ENCODE assay signal across 21 cellular contexts in the genomic region with DNA sequence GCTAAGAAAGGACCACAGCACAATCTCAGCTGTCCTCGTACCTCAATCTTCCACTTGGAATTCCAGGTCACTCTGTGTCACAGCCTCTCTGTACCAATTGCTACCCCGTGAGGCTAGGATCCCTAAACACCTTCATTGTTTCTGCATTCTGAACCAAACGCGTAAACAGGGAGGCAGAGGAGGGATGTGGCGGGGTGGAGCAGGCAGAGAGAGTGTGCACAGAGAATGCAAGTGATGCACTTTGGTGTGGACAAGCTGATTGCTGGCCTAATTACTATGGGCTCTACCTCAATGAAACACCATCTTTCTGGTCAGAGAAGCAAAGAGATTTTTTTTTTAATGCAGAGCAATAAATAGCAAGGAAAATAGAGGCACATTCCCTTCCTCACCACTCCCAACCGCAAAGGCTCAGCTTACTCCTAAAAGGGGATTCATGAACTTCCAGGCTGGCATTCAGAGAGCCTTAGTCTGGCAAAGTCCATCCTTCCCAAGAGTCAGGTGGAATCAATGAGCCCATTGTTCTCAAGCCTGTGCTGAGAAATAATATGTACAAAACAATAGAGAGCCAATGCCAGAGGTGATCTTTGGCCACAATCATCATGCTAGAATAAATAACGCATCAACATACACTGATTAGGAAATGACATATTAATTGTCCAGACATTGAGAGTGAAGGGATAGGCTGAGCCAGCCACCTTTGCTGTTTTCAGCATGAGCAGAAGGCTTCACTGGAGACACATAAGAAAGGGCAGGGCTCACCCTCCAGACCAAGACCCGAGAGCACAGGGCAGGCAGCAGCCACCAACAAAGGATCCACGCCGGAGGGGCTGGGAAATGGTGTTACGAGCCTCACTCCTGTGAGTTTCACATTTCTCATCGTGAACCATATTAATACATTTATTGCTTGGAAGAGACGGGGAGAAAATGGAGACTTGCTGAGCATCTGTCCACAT.
DNase-seq lines count a peak whose midpoint lies in the region; ATAC-seq and TF ChIP-seq lines count a peak whose summit lies in the region.
"Had no signal": no experiment of that assay in that cellular context is flagged by ENCODE, and none has a peak within 500 bp of the region (broad histone marks: within the 10 kb centered on the region; RNA-seq: fewer than 3 reads in every experiment).

No MANE protein-coding gene starts in this region.

- no peak overlapping the region for H3K4me3 Mint-ChIP-seq in WTC11
- H3K4me3 Mint-ChIP-seq: activated CD8-positive, alpha-beta T cell treated with anti-CD3 and anti-CD28 coated beads for 36 hours; mesothelial cell of epicardium; neural crest cell; stimulated activated memory B cell treated with anti-CD40 and anti-IgM and Interleukin-4, amounts not matched to agents 10 μg/mL and 1 μg/mL and 100 μg/mL, for 72 hours had no signal

- DNase-seq in HT-29 (ENCODE audit: low spot score) = peak; percentile 96
- peak; percentile 22 for DNase-seq in PC-3
- DNase-seq in hepatocyte (ENCODE audit: low spot score) = peak; percentile 32
- peak; percentile 66 for DNase-seq in retinal pigment epithelial cell (ENCODE audit: low read depth)
- DNase-seq in SIG-M5 treated with dmso at 0.1 percent for 504 hours (lab: John Stamatoyannopoulos, UW; ENCODE audit: unreplicated experiment) = no peak
- DNase-seq in WTC11 (ENCODE audit: low spot score) = no peak
- DNase-seq: activated CD8-positive, alpha-beta T cell treated with anti-CD3 and anti-CD28 coated beads for 36 hours; activated gamma-delta T cell; CD4-positive, alpha-beta memory T cell; DMS53; GF-D8; heart right ventricle; NCI-H1105; stimulated activated CD4-positive, alpha-beta T cell treated with anti-CD3 and anti-CD28 coated beads, Interleukin-2, amount 100 ng/mL, for 24 hours; T1000 had no signal

- H3K9me3 ChIP-seq in PC-3 (ENCODE audit: low read length) (no peaks in the 10 kb centered on the region), hepatocyte (ENCODE audit: low read depth) (no peaks in the 10 kb centered on the region)

- no peaks in the 10 kb centered on the region for H4K20me1 ChIP-seq in PC-3 (ENCODE audit: low read length)
- H4K20me1 ChIP-seq in hepatocyte (ENCODE audit: insufficient read depth, poor library complexity, severe bottlenecking) = no peaks in the 10 kb centered on the region

- H3K9me2 ChIP-seq in PC-3 (replicated peaks; ENCODE audit: low read length) = no peaks in the 10 kb centered on the region
- H3K9me2 ChIP-seq in hepatocyte (replicated peaks; ENCODE audit: insufficient read depth) = no peaks in the 10 kb centered on the region

- H3K4me1 ChIP-seq in PC-3 (ENCODE audit: insufficient read depth, low read length) (no peaks in the 10 kb centered on the region), hepatocyte (ENCODE audit: insufficient read depth) (no peaks in the 10 kb centered on the region)

- POLR2A ChIA-PET in PC-3 (lab: Charles Lee; ENCODE audit: unreplicated experiment) (no interaction called here), WTC11 (lab: Charles Lee) (no interaction called here)

- no peak overlapping the region for H3K4me3 ChIP-seq in PC-3 (ENCODE audit: low read length)
- no peak overlapping the region for H3K4me3 ChIP-seq in hepatocyte
- no peak overlapping the region for H3K4me3 ChIP-seq in retinal pigment epithelial cell (ENCODE audit: low read length)
- H3K4me3 ChIP-seq: heart right ventricle, skin epidermis had no signal

- no peaks in the 10 kb centered on the region; the same call in 1 of the 2 replicates for H3K27me3 Mint-ChIP-seq in WTC11 (ENCODE audit: low read depth)

- H3K79me2 ChIP-seq in PC-3 (ENCODE audit: low read length) (no peaks in the 10 kb centered on the region), hepatocyte (no peaks in the 10 kb centered on the region)

- intact Hi-C loops in PC-3 (cut with micrococcal nuclease) = no loop called here

- peak; percentile 55 for ATAC-seq in PC-3
- ATAC-seq in GM19397 (IDR thresholded peaks at IDR 0.05; ENCODE audit: unreplicated experiment) = no peak
- ATAC-seq in WTC11 = no peak
- ATAC-seq in GM19328 (IDR thresholded peaks at IDR 0.05; ENCODE audit: unreplicated experiment) = no peak
- ATAC-seq: activated CD8-positive, alpha-beta T cell treated with anti-CD3 and anti-CD28 coated beads for 36 hours; stimulated activated memory B cell treated with anti-CD40 and anti-IgM and Interleukin-4, amounts not matched to agents 10 μg/mL and 1 μg/mL and 100 μg/mL, for 72 hours had no signal

- CTCF ChIA-PET in PC-3 (lab: Charles Lee) (no interaction called here), WTC11 (lab: Charles Lee) (no interaction called here)

- no peak overlapping the region for H3K27ac ChIP-seq in PC-3 (ENCODE audit: low read length)
- H3K27ac ChIP-seq in hepatocyte = peak overlapping the region; percentile 59
- H3K27ac ChIP-seq: skin epidermis had no signal

- H3K27me3 ChIP-seq in PC-3 (ENCODE audit: low read length) (no peaks in the 10 kb centered on the region), hepatocyte (no peaks in the 10 kb centered on the region)
- H3K27me3 ChIP-seq: heart right ventricle had no signal

- H3K9me3 Mint-ChIP-seq in WTC11 = peaks cover 12% of the 10 kb centered on the region
- H3K9me3 Mint-ChIP-seq: activated CD8-positive, alpha-beta T cell treated with anti-CD3 and anti-CD28 coated beads for 36 hours had no signal

- no peak overlapping the region for H3K27ac Mint-ChIP-seq in WTC11
- H3K27ac Mint-ChIP-seq: activated CD8-positive, alpha-beta T cell treated with anti-CD3 and anti-CD28 coated beads for 36 hours; CD4-positive, alpha-beta memory T cell; mesothelial cell of epicardium; stimulated activated memory B cell treated with anti-CD40 and anti-IgM and Interleukin-4, amounts not matched to agents 10 μg/mL and 1 μg/mL and 100 μg/mL, for 72 hours had no signal

- H3K36me3 ChIP-seq in PC-3 (ENCODE audit: low read depth, low read length) (no peaks in the 10 kb centered on the region), hepatocyte (replicated peaks; ENCODE audit: insufficient read depth, low read depth) (no peaks in the 10 kb centered on the region)
- H3K36me3 ChIP-seq: heart right ventricle had no signal

- H3F3A ChIP-seq in PC-3 (ENCODE audit: low read length, unreplicated experiment) = no peaks in the 10 kb centered on the region

- H3K4me1 Mint-ChIP-seq in WTC11 = peaks cover 3% of the 10 kb centered on the region; the same call in 1 of the 2 replicates
- H3K4me1 Mint-ChIP-seq: CD4-positive, alpha-beta memory T cell had no signal

- no peak overlapping the region for H3K9ac ChIP-seq in PC-3 (ENCODE audit: low read length)

- H3K36me3 Mint-ChIP-seq in WTC11 = no peaks in the 10 kb centered on the region
- H3K36me3 Mint-ChIP-seq: CD4-positive, alpha-beta memory T cell; mesothelial cell of epicardium; stimulated activated memory B cell treated with anti-CD40 and anti-IgM and Interleukin-4, amounts not matched to agents 10 μg/mL and 1 μg/mL and 100 μg/mL, for 72 hours had no signal

- H2AFZ ChIP-seq in PC-3 (ENCODE audit: low read length) = no peak overlapping the region
- H2AFZ ChIP-seq in hepatocyte = no peak overlapping the region

- BruUV-seq in PC-3 (replicated peaks; lab: Mats Ljungman, UMichigan) = no TSS peak

- 90% methylated on average over 13 of the region's 13 CpGs for WGBS in hepatocyte (ENCODE audit: low lambda C conversion rate, missing lambda C conversion rate)

- TF ChIP-seq CTCF in PC-3 (conservative IDR thresholded peaks at IDR 0.05; ENCODE audit: low read depth, low read length) = no peak
- no peak for TF ChIP-seq CTCF in hepatocyte (IDR thresholded peaks at IDR 0.05; ENCODE audit: poor library complexity)
- TF ChIP-seq CTCF in retinal pigment epithelial cell (conservative IDR thresholded peaks at IDR 0.05; ENCODE audit: low read depth, low read length) = no peak
- no peak for TF ChIP-seq CTCF in WTC11 (IDR thresholded peaks at IDR 0.05)

- H3K4me2 ChIP-seq in PC-3 (ENCODE audit: low read length) = no peak overlapping the region
- H3K4me2 ChIP-seq in hepatocyte = no peak overlapping the region

TF ChIP-seq in WTC11, 78 proteins besides CTCF, POLR2A, EP300 and RAD21 (continues in another document):
- no peak for TF ChIP-seq ZMAT4 (CRISPR knock-in tag; IDR thresholded peaks at IDR 0.05)
- no peak for TF ChIP-seq ATF1 (CRISPR knock-in tag; IDR thresholded peaks at IDR 0.05)
- TF ChIP-seq GRHL2 (CRISPR knock-in tag; IDR thresholded peaks at IDR 0.05; ENCODE audit: insufficient replicate concordance, severe bottlenecking) = no peak
- no peak for TF ChIP-seq JUN (CRISPR knock-in tag; IDR thresholded peaks at IDR 0.05)
- no peak for TF ChIP-seq PRRX2 (CRISPR knock-in tag; IDR thresholded peaks at IDR 0.05)
- TF ChIP-seq ZBTB21 (CRISPR knock-in tag; IDR thresholded peaks at IDR 0.05; ENCODE audit: borderline replicate concordance) = no peak
- TF ChIP-seq ZSCAN18 (CRISPR knock-in tag; IDR thresholded peaks at IDR 0.05) = no peak

Comparison
In these comparisons a context has a peak if more than half of its experiments do, and no peak if none do; other contexts are left out.
1. DNase-seq: peak in HT-29 (single experiment), PC-3 (single experiment), hepatocyte (single experiment) and retinal pigment epithelial cell (single experiment); none in SIG-M5 treated with dmso at 0.1 percent for 504 hours (single experiment) and WTC11 (single experiment).